Comparison of ENCODE assay signal across 2 cellular contexts in genomic region chrX:43703211-43703791, GRCh38.
TF ChIP-seq lines count a peak whose summit lies in the region.

No MANE protein-coding gene starts in this region.

TF ChIP-seq in A549, 52 proteins besides CTCF, POLR2A, EP300 and RAD21 (continued from another document):
- TF ChIP-seq MAX (IDR thresholded peaks at IDR 0.05) (no peak), CEBPB (IDR thresholded peaks at IDR 0.05) (no peak), ZNF302 (CRISPR knock-in tag; IDR thresholded peaks at IDR 0.05) (no peak)

TF ChIP-seq in GM23338, 12 proteins besides CTCF, POLR2A, EP300 and RAD21 (continued from another document):
- no peak for TF ChIP-seq ZNF462 (CRISPR knock-in tag; IDR thresholded peaks at IDR 0.05)
- TF ChIP-seq REST (IDR thresholded peaks at IDR 0.05; ENCODE audit: unreplicated experiment): no peak
- TF ChIP-seq ZNF114 (CRISPR knock-in tag; IDR thresholded peaks at IDR 0.05): no peak
- no peak for TF ChIP-seq ZNF331 (CRISPR knock-in tag; IDR thresholded peaks at IDR 0.05; ENCODE audit: low read depth)
